Comparison of ENCODE assay signal across 1 cellular context in the genomic region with DNA sequence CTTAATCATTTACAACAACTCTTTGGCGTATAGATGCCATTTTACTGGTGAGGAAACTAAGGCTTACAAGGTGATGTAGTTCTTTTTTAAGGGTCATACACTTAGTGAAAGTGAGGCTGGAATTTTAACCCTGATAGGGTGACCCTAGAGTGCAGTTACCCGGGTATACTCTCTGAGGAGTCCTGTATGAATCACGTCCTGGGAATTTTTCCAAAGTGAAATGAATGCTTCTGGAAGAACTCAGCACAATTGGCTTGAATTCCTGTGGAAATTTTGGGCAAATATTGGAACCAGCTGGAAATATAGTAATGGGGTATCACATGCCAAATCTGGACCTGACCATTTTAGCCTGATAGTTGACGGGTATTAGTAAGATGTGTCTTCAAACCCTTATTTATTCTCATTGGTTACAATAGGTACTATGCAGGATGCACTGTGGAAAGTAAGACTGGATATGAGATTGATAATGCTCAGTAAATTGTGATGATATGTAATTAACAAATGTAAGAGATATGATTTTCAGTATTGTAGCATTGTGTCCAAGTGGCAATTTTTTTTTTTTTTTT.
TF ChIP-seq lines count a peak whose summit lies in the region.

No MANE protein-coding gene starts in this region.

TF ChIP-seq in liver, 16 proteins besides CTCF, POLR2A, EP300 and RAD21 (continued from another document):
- TF ChIP-seq, protein P1, sequence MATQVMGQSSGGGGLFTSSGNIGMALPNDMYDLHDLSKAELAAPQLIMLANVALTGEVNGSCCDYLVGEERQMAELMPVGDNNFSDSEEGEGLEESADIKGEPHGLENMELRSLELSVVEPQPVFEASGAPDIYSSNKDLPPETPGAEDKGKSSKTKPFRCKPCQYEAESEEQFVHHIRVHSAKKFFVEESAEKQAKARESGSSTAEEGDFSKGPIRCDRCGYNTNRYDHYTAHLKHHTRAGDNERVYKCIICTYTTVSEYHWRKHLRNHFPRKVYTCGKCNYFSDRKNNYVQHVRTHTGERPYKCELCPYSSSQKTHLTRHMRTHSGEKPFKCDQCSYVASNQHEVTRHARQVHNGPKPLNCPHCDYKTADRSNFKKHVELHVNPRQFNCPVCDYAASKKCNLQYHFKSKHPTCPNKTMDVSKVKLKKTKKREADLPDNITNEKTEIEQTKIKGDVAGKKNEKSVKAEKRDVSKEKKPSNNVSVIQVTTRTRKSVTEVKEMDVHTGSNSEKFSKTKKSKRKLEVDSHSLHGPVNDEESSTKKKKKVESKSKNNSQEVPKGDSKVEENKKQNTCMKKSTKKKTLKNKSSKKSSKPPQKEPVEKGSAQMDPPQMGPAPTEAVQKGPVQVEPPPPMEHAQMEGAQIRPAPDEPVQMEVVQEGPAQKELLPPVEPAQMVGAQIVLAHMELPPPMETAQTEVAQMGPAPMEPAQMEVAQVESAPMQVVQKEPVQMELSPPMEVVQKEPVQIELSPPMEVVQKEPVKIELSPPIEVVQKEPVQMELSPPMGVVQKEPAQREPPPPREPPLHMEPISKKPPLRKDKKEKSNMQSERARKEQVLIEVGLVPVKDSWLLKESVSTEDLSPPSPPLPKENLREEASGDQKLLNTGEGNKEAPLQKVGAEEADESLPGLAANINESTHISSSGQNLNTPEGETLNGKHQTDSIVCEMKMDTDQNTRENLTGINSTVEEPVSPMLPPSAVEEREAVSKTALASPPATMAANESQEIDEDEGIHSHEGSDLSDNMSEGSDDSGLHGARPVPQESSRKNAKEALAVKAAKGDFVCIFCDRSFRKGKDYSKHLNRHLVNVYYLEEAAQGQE (IDR thresholded peaks at IDR 0.05): no peak
- TF ChIP-seq HNF4G (IDR thresholded peaks at IDR 0.05): no peak
- TF ChIP-seq EGR1 (IDR thresholded peaks at IDR 0.05; ENCODE audit: low read depth in 2 of 2): no peak
- TF ChIP-seq, protein P2, sequence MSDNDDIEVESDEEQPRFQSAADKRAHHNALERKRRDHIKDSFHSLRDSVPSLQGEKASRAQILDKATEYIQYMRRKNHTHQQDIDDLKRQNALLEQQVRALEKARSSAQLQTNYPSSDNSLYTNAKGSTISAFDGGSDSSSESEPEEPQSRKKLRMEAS (IDR thresholded peaks at IDR 0.05): no peak
- TF ChIP-seq, protein P3, sequence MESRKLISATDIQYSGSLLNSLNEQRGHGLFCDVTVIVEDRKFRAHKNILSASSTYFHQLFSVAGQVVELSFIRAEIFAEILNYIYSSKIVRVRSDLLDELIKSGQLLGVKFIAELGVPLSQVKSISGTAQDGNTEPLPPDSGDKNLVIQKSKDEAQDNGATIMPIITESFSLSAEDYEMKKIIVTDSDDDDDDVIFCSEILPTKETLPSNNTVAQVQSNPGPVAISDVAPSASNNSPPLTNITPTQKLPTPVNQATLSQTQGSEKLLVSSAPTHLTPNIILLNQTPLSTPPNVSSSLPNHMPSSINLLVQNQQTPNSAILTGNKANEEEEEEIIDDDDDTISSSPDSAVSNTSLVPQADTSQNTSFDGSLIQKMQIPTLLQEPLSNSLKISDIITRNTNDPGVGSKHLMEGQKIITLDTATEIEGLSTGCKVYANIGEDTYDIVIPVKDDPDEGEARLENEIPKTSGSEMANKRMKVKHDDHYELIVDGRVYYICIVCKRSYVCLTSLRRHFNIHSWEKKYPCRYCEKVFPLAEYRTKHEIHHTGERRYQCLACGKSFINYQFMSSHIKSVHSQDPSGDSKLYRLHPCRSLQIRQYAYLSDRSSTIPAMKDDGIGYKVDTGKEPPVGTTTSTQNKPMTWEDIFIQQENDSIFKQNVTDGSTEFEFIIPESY (IDR thresholded peaks at IDR 0.05): no peak
- peak; percentile 14 to 33 for TF ChIP-seq JUND (IDR thresholded peaks at IDR 0.05)
- TF ChIP-seq FOXA2 (IDR thresholded peaks at IDR 0.05): no peak
